14 cellular contexts compared by ENCODE assay signal in the genomic region with DNA sequence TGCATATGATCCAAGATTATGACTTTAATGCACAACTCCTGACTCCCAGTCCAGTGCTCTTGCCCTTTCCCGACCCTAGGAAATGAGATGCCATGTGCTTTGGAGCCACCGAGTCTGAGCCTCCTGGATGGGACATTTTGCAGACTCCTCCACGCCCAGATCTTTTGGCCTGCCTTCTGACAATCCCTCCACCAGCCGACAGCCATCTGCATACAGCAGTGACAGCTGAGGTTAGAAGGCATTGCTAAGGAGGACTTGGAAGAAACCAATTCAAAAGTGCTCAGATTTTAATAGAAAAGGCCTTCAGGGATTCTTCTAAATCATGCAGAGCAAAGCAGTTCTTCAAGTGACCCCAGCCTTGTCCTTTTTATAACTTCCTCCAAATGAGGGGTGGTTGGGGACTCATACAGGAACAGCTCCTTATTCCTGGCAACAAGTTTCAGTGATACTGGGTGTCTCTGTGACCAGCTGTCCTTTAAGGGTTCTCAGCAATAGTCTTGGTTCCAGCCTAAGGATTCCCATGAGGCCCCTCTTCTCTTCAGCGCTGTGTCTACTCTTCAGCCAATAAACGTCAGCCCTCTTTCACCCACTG.
DNase-seq lines count a peak whose midpoint lies in the region; ATAC-seq and TF ChIP-seq lines count a peak whose summit lies in the region.
"Had no signal": no experiment of that assay in that cellular context is flagged by ENCODE, and none has a peak within 500 bp of the region (broad histone marks: within the 10 kb centered on the region; RNA-seq: fewer than 3 reads in every experiment).

No MANE protein-coding gene starts in this region.

- H3K27ac ChIP-seq in left ventricle myocardium inferior (replicated peaks): no peak overlapping the region
- H3K27ac ChIP-seq: GM23248 had no signal

- in situ Hi-C loops in HAP-1 (cut with MboI; ENCODE audit: low sequenced_read_pairs): no loop called here

- TF ChIP-seq CTCF in left ventricle myocardium inferior (IDR thresholded peaks at IDR 0.05; ENCODE audit: borderline replicate concordance): no peak

- H3K36me3 ChIP-seq in left ventricle myocardium inferior (no peaks in the 10 kb centered on the region), HAP-1 (replicated peaks) (no peaks in the 10 kb centered on the region)

- H3K27ac Mint-ChIP-seq in stimulated activated effector memory CD8-positive, alpha-beta T cell treated with anti-CD3 and anti-CD28 coated beads, Interleukin-12 subunit alpha, Interleukin-12 subunit beta, amount 100 ng/mL, for 72 hours: no peak overlapping the region
- H3K27ac Mint-ChIP-seq: B cell; CD4-positive, alpha-beta T cell had no signal

- peaks cover 2% of the 10 kb centered on the region for H3K9me3 Mint-ChIP-seq in stimulated activated effector memory CD8-positive, alpha-beta T cell treated with anti-CD3 and anti-CD28 coated beads, Interleukin-12 subunit alpha, Interleukin-12 subunit beta, amount 100 ng/mL, for 72 hours
- H3K9me3 Mint-ChIP-seq: CD4-positive, alpha-beta T cell had no signal

- H3K27me3 ChIP-seq in left ventricle myocardium inferior (ENCODE audit: low read depth): no peaks in the 10 kb centered on the region
- H3K27me3 ChIP-seq in HAP-1 (ENCODE audit: low read depth): peaks cover 19% of the 10 kb centered on the region

- ATAC-seq in left cardiac atrium: peak; percentile 32 to 53
- peak; percentile 31 for ATAC-seq in sciatic nerve
- no peak for ATAC-seq in stimulated activated effector memory CD8-positive, alpha-beta T cell treated with anti-CD3 and anti-CD28 coated beads, Interleukin-12 subunit alpha, Interleukin-12 subunit beta, amount 100 ng/mL, for 72 hours

- H3K4me3 ChIP-seq in left ventricle myocardium inferior (no peak overlapping the region), HAP-1 (no peak overlapping the region)
- H3K4me3 ChIP-seq: GM23248 had no signal

- H3K9me3 ChIP-seq in left ventricle myocardium inferior (replicated peaks): no peaks in the 10 kb centered on the region
- H3K9me3 ChIP-seq in HAP-1: no peaks in the 10 kb centered on the region; the same call in 1 of the 2 replicates

- intact Hi-C loops in left cardiac atrium (cut with DNase I): no loop called here
- intact Hi-C loops in left ventricle myocardium inferior (cut with micrococcal nuclease): no loop called here
- intact Hi-C loops in sciatic nerve (cut with DNase I): no loop called here

- no peaks in the 10 kb centered on the region for H3K4me1 Mint-ChIP-seq in stimulated activated effector memory CD8-positive, alpha-beta T cell treated with anti-CD3 and anti-CD28 coated beads, Interleukin-12 subunit alpha, Interleukin-12 subunit beta, amount 100 ng/mL, for 72 hours
- H3K4me1 Mint-ChIP-seq: B cell had no signal

- H3K4me1 ChIP-seq in left ventricle myocardium inferior: no peaks in the 10 kb centered on the region
- peaks cover 6% of the 10 kb centered on the region for H3K4me1 ChIP-seq in HAP-1

- no peak overlapping the region for H3K4me3 Mint-ChIP-seq in stimulated activated effector memory CD8-positive, alpha-beta T cell treated with anti-CD3 and anti-CD28 coated beads, Interleukin-12 subunit alpha, Interleukin-12 subunit beta, amount 100 ng/mL, for 72 hours
- H3K4me3 Mint-ChIP-seq: B cell; CD4-positive, alpha-beta T cell had no signal

- H3K36me3 Mint-ChIP-seq in stimulated activated effector memory CD8-positive, alpha-beta T cell treated with anti-CD3 and anti-CD28 coated beads, Interleukin-12 subunit alpha, Interleukin-12 subunit beta, amount 100 ng/mL, for 72 hours: no peaks in the 10 kb centered on the region

- no peak for DNase-seq in left cardiac atrium
- no peak for DNase-seq in left ventricle myocardium inferior
- DNase-seq in left kidney (ENCODE audit: low read depth, low spot score): peak; percentile 55
- DNase-seq in sciatic nerve (ENCODE audit: low spot score): no peak
- DNase-seq in NCI-H446 treated with DMSO at 0.1 percent for 48 hours (lab: John Stamatoyannopoulos, UW): no peak
- no peak for DNase-seq in HAP-1 (ENCODE audit: low spot score in 2 of 2)
- DNase-seq in stimulated activated effector memory CD8-positive, alpha-beta T cell treated with anti-CD3 and anti-CD28 coated beads, Interleukin-12 subunit alpha, Interleukin-12 subunit beta, amount 100 ng/mL, for 72 hours (ENCODE audit: low spot score in 2 of 2): no peak
- DNase-seq: C1 segment of cervical spinal cord; Calu3; CD4-positive, alpha-beta T cell; DMS 273 treated with DMSO at 0.1 percent for 48 hours; EL; GM23248 had no signal
